In the genomic region with DNA sequence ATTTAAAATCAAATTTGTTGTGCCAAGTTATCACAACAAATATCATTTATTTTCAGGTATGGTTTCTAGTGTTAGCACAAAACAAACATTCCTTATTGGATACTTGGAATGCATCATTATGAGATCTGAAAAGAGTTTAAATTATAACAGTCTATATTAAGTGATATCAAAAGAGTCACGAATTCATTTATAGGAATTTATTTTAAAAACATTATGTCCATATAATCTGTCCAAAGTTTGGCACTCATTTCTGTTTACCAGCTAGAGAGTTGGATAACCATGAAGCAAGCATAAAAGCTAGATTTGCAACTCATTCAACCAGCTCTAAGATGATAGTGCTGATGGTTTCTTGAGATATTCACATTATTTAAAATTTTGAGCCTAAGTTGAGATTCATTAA, we compare ENCODE assay signal across 7 cellular contexts.
"Had no signal": no experiment of that assay in that cellular context is flagged by ENCODE, and none has a peak within 500 bp of the region (broad histone marks: within the 10 kb centered on the region; RNA-seq: fewer than 3 reads in every experiment).

No MANE protein-coding gene starts in this region.

- H3K4me3 ChIP-seq: K562 had no signal

- ATAC-seq: HepG2, K562 had no signal

- H3K9ac ChIP-seq: KMS-11 had no signal

- H3K4me2 ChIP-seq: KMS-11 had no signal

- FAIRE-seq: HepG2, K562 had no signal

- H3K27ac ChIP-seq: HL-60, KMS-11 had no signal

- DNase-seq: IMR-90, KBM-7, KG1 had no signal
